Comparison of ENCODE assay signal across 27 cellular contexts in genomic region chr15:59380902-59381610, GRCh38. TPM values are rescaled to one million over a fixed set of nuclear protein-coding genes. Genes with fewer than 3 reads are reported as not detected.
DNase-seq lines count a peak whose midpoint lies in the region; ATAC-seq, FAIRE-seq and TF ChIP-seq lines count a peak whose summit lies in the region.
"Had no signal": no experiment of that assay in that cellular context is flagged by ENCODE, and none has a peak within 500 bp of the region (broad histone marks: within the 10 kb centered on the region; RNA-seq: fewer than 3 reads in every experiment).

No MANE protein-coding gene starts in this region.

- DNase-seq in A549 (ENCODE audit: low read depth in 1 of 2, low spot score in 1 of 2) (peak in 1 of 2 experiments; percentile 43), WTC11 (ENCODE audit: low spot score) (no peak), mesenchymal stem cell (peak; percentile 51), SIG-M5 treated with dmso at 0.1 percent for 504 hours (lab: John Stamatoyannopoulos, UW; ENCODE audit: unreplicated experiment) (no peak), upper lobe of left lung (no peak), Kasumi-1 (lab: John Stamatoyannopoulos, UW) (no peak), NCI-H524 treated with DMSO at 0.1 percent for 48 hours (lab: John Stamatoyannopoulos, UW) (no peak)
- DNase-seq: activated CD4-positive, alpha-beta T cell treated with anti-CD3 and anti-CD28 coated beads, Interleukin-2, amount 50 U/mL, for 4 hours; activated naive CD4-positive, alpha-beta T cell treated with anti-CD3 and anti-CD28 coated beads, Interleukin-2, amount 10 ng/mL, durations not matched to agents 7 days and 5 days; amniotic stem cell; brain microvascular endothelial cell; CD4-positive, CD25-positive, alpha-beta regulatory T cell; heart left ventricle; Karpas-422; mammary epithelial cell; NCI-H510A; SHP77; stimulated activated CD4-positive, alpha-beta T cell treated with anti-CD3 and anti-CD28 coated beads, Interleukin-15, amount 100 ng/mL, for 24 hours; stimulated activated naive B cell treated with anti-CD40 and anti-IgM and Interleukin-4, amounts not matched to agents 10 μg/mL and 1 μg/mL and 100 μg/mL, for 72 hours; T-cell had no signal

- H2BK120ac ChIP-seq in mesenchymal stem cell (ENCODE audit: low read depth, low read length): no peak overlapping the region

- no peak overlapping the region for H3K4me3 ChIP-seq in A549
- H3K4me3 ChIP-seq in HEK293 (ENCODE audit: low read depth, low read length): no peak overlapping the region
- H3K4me3 ChIP-seq in mesenchymal stem cell (ENCODE audit: insufficient read depth in 1 of 2, low read depth in 1 of 2, low read length in 2 of 2): no peak overlapping the region
- H3K4me3 ChIP-seq in upper lobe of left lung: no peak overlapping the region
- H3K4me3 ChIP-seq: heart left ventricle, prostate gland, vagina had no signal

- POLR2A ChIA-PET in A549 (lab: Yijun Ruan, JAX): interaction anchor here (1.2 kb wide), 1 partner anchor 8 kb away, joined by 3 read pairs; the partner anchor contains the start of gene MYO1E
- POLR2A ChIA-PET in HEK293 (lab: Yijun Ruan, JAX): no interaction called here
- POLR2A ChIA-PET in WTC11 (lab: Charles Lee): interaction anchor here (0.8 to 1.4 kb wide), 2 partner anchors 8 to 93 kb away, joined by 3 to 4 read pairs; partner anchors contain the start of gene MYO1E

- peak overlapping the region; percentile 71; the same call in 1 of the 2 replicates for H3K27ac Mint-ChIP-seq in WTC11
- H3K27ac Mint-ChIP-seq: activated naive CD4-positive, alpha-beta T cell treated with anti-CD3 and anti-CD28 coated beads, Interleukin-2, amount 10 ng/mL, durations not matched to agents 7 days and 5 days; CD4-positive, CD25-positive, alpha-beta regulatory T cell; stimulated activated naive B cell treated with anti-CD40 and anti-IgM and Interleukin-4, amounts not matched to agents 10 μg/mL and 1 μg/mL and 100 μg/mL, for 72 hours; T-cell had no signal

- ATAC-seq in A549: peak; percentile 30 to 37; a peak in 4 of 6 replicates
- no peak for ATAC-seq in WTC11
- ATAC-seq in upper lobe of left lung (ENCODE audit: low FRiP score in 2 of 2): no peak
- ATAC-seq: heart left ventricle; stimulated activated naive B cell treated with anti-CD40 and anti-IgM and Interleukin-4, amounts not matched to agents 10 μg/mL and 1 μg/mL and 100 μg/mL, for 72 hours; T-cell had no signal

- H3K4me1 ChIP-seq in A549: peaks cover 35% of the 10 kb centered on the region
- no peaks in the 10 kb centered on the region for H3K4me1 ChIP-seq in HEK293 (ENCODE audit: control insufficient read depth, insufficient read depth, low read length)
- H3K4me1 ChIP-seq in mesenchymal stem cell (ENCODE audit: control insufficient read depth, insufficient read depth, low read depth, low read length): peaks cover 3% of the 10 kb centered on the region
- no peaks in the 10 kb centered on the region for H3K4me1 ChIP-seq in upper lobe of left lung
- H3K4me1 ChIP-seq: prostate gland, vagina had no signal

- TF ChIP-seq EP300 in A549 (IDR thresholded peaks at IDR 0.05) (no peak), upper lobe of left lung (IDR thresholded peaks at IDR 0.05) (no peak)

- no peak overlapping the region for H3K4ac ChIP-seq in mesenchymal stem cell (ENCODE audit: low read depth in 1 of 2, low read length in 2 of 2)

- H3K9ac ChIP-seq in mesenchymal stem cell (ENCODE audit: low read length): no peak overlapping the region

- no peaks in the 10 kb centered on the region; the same call in 1 of the 2 replicates for H3K27me3 Mint-ChIP-seq in WTC11 (ENCODE audit: low read depth)
- H3K27me3 Mint-ChIP-seq: stimulated activated naive B cell treated with anti-CD40 and anti-IgM and Interleukin-4, amounts not matched to agents 10 μg/mL and 1 μg/mL and 100 μg/mL, for 72 hours had no signal

- peak overlapping the region in 1 of 2 experiments; percentile 28 for H3K14ac ChIP-seq in mesenchymal stem cell (ENCODE audit: low read length in 2 of 2)

- no peaks in the 10 kb centered on the region for H3K9me3 Mint-ChIP-seq in WTC11
- H3K9me3 Mint-ChIP-seq: activated naive CD4-positive, alpha-beta T cell treated with anti-CD3 and anti-CD28 coated beads, Interleukin-2, amount 10 ng/mL, durations not matched to agents 7 days and 5 days; CD4-positive, CD25-positive, alpha-beta regulatory T cell; stimulated activated naive B cell treated with anti-CD40 and anti-IgM and Interleukin-4, amounts not matched to agents 10 μg/mL and 1 μg/mL and 100 μg/mL, for 72 hours; T-cell had no signal

- H2BK15ac ChIP-seq in mesenchymal stem cell (ENCODE audit: low read depth, poor library complexity, severe bottlenecking): no peak overlapping the region

- H3K4me3 Mint-ChIP-seq in WTC11: no peak overlapping the region
- H3K4me3 Mint-ChIP-seq: activated naive CD4-positive, alpha-beta T cell treated with anti-CD3 and anti-CD28 coated beads, Interleukin-2, amount 10 ng/mL, durations not matched to agents 7 days and 5 days; CD4-positive, CD25-positive, alpha-beta regulatory T cell; stimulated activated naive B cell treated with anti-CD40 and anti-IgM and Interleukin-4, amounts not matched to agents 10 μg/mL and 1 μg/mL and 100 μg/mL, for 72 hours; T-cell had no signal

- no peak overlapping the region for H2BK5ac ChIP-seq in mesenchymal stem cell (ENCODE audit: low read depth, low read length, poor library complexity, severe bottlenecking)

- 31% methylated on average over 7 of the region's 7 CpGs for WGBS in A549 (ENCODE audit: missing lambda C conversion rate)
- WGBS in mesenchymal stem cell: 31% methylated on average over 6 of the region's 7 CpGs
- 66 to 70% methylated on average over 7 of the region's 7 CpGs for WGBS in upper lobe of left lung, 2 donors

- TF ChIP-seq RAD21 in A549 (conservative IDR thresholded peaks at IDR 0.05 in 1 of 2, IDR thresholded peaks at IDR 0.05 in 1 of 2): no peak

- H2AK5ac ChIP-seq in mesenchymal stem cell (ENCODE audit: low read length, severe bottlenecking): no peak overlapping the region

- no peaks in the 10 kb centered on the region for H3K9me3 ChIP-seq in A549
- H3K9me3 ChIP-seq in HEK293 (ENCODE audit: control insufficient read depth, insufficient read depth, low read depth, low read length): no peaks in the 10 kb centered on the region
- no peaks in the 10 kb centered on the region for H3K9me3 ChIP-seq in mesenchymal stem cell (ENCODE audit: control insufficient read depth, low read length)
- no peaks in the 10 kb centered on the region for H3K9me3 ChIP-seq in upper lobe of left lung
- H3K9me3 ChIP-seq: heart left ventricle, neutrophil, prostate gland, vagina had no signal

- H4K91ac ChIP-seq in mesenchymal stem cell (ENCODE audit: low read length): no peak overlapping the region

- TF ChIP-seq CTCF in A549 (IDR thresholded peaks at IDR 0.05) (no peak), HEK293 (tag by site-specific recombination; IDR thresholded peaks at IDR 0.05) (no peak), WTC11 (IDR thresholded peaks at IDR 0.05) (no peak), upper lobe of left lung (IDR thresholded peaks at IDR 0.05) (no peak)

- H2AFZ ChIP-seq in mesenchymal stem cell (ENCODE audit: low read depth, low read length): peak overlapping the region; percentile 42

- H3K36me3 ChIP-seq in HEK293 (ENCODE audit: control insufficient read depth in 2 of 2, insufficient read depth in 1 of 2, low read length in 2 of 2) (no peaks in the 10 kb centered on the region), mesenchymal stem cell (ENCODE audit: control insufficient read depth in 1 of 2, insufficient read depth in 2 of 2, low read depth in 1 of 2, low read length in 2 of 2) (peaks cover 0 to 7% of the 10 kb centered on the region in 2 experiments), upper lobe of left lung (no peaks in the 10 kb centered on the region)
- H3K36me3 ChIP-seq: brain microvascular endothelial cell, neutrophil, prostate gland, vagina had no signal

- H3K4me1 Mint-ChIP-seq in WTC11: no peaks in the 10 kb centered on the region

- H3K4me2 ChIP-seq in A549 (peak overlapping the region; percentile 33), mesenchymal stem cell (ENCODE audit: low read length, poor library complexity, severe bottlenecking) (no peak overlapping the region)

- H3K27me3 ChIP-seq in mesenchymal stem cell (ENCODE audit: control insufficient read depth in 1 of 2, insufficient read depth in 1 of 2, low read length in 2 of 2) (no peaks in the 10 kb centered on the region), upper lobe of left lung (no peaks in the 10 kb centered on the region)
- H3K27me3 ChIP-seq: brain microvascular endothelial cell, heart left ventricle, vagina had no signal

- no peaks in the 10 kb centered on the region for H3K79me1 ChIP-seq in mesenchymal stem cell (replicated peaks; ENCODE audit: low read length, poor library complexity, severe bottlenecking)

- TF ChIP-seq POLR2A in A549 (IDR thresholded peaks at IDR 0.05; ENCODE audit: low read length): no peak
- no peak for TF ChIP-seq POLR2A in upper lobe of left lung (IDR thresholded peaks at IDR 0.05)

- peak overlapping the region; percentile 19 for H4K8ac ChIP-seq in mesenchymal stem cell (ENCODE audit: low read length)

- CTCF ChIA-PET in A549 (lab: Yijun Ruan, JAX) (interaction anchor here (0.7 to 1.5 kb wide), 5 partner anchors 19 to 133 kb away, joined by 3 to 4 read pairs (median 3); no protein-coding TSS in a partner anchor), HEK293 (lab: Yijun Ruan, JAX) (no interaction called here), WTC11 (lab: Charles Lee) (interaction anchor here (0.7 to 1.3 kb wide), 2 partner anchors 8 to 134 kb away, joined by 4 read pairs; partner anchors contain the start of gene MYO1E)

- H3K36me3 Mint-ChIP-seq in WTC11: no peaks in the 10 kb centered on the region
- H3K36me3 Mint-ChIP-seq: CD4-positive, CD25-positive, alpha-beta regulatory T cell; T-cell had no signal

- H3K18ac ChIP-seq in mesenchymal stem cell (ENCODE audit: low read depth in 1 of 2, low read length in 2 of 2): peak overlapping the region in 1 of 2 experiments; percentile 48

- peak overlapping the region in 1 of 2 experiments; percentile 25 for H2BK12ac ChIP-seq in mesenchymal stem cell (ENCODE audit: low read length in 2 of 2)

- H3K27ac ChIP-seq in A549: peak overlapping the region; percentile 12 to 55; a peak in 3 of 6 replicates
- H3K27ac ChIP-seq in HEK293 (ENCODE audit: extremely low read depth, low read depth, low read length): no peak overlapping the region
- H3K27ac ChIP-seq in mesenchymal stem cell (ENCODE audit: low read length, poor library complexity, severe bottlenecking): no peak overlapping the region
- H3K27ac ChIP-seq in upper lobe of left lung: no peak overlapping the region
- H3K27ac ChIP-seq: 22Rv1, brain microvascular endothelial cell, epithelial cell of prostate, heart left ventricle, neutrophil, prostate gland, vagina had no signal

- no peak overlapping the region for H3K23ac ChIP-seq in mesenchymal stem cell (ENCODE audit: low read length in 2 of 2)

- FAIRE-seq in A549 (lab: Jason Lieb, UNC): no peak
- FAIRE-seq: G401.6 had no signal

RNA-seq across cellular contexts. Expression of gene MYO1E, which starts 8.4 kb away (rescaled TPM):
- 451 and 497 TPM in 2 replicates for polyA plus RNA-seq in A549 (2011; rRNA removed)
- polyA plus RNA-seq in A549 (2012; cell fraction: cytosol; rRNA removed): 76.7 and 101 TPM in 2 replicates
- 251 and 264 TPM in 2 replicates for polyA plus RNA-seq in A549 (2012; cell fraction: nucleus; rRNA removed)
- 168 to 202 TPM (median 181 TPM) in 3 replicates for polyA plus RNA-seq in A549 (2017; fragmentation: RNase III; extraction: RNeasy Plus Mini Kit Qiagen cat#74134 plus additional on column Dnase treatment)
- 285 and 317 TPM in 2 replicates for polyA minus RNA-seq in A549 (2011; rRNA and poly(A)+ RNA removed)
- 83.6 to 104 TPM (median 99.9 TPM) in 3 replicates for total RNA-seq in WTC11 (2021)
- 86.7 TPM for polyA plus RNA-seq in mesenchymal stem cell (2013, experiment 1 of 2)
- polyA plus RNA-seq in mesenchymal stem cell (2013, experiment 2 of 2): 85.0 TPM
- total RNA-seq in upper lobe of left lung: 100 to 1,000 TPM in 2 of 6 donors, 10 to 100 TPM in 4; 39.7 to 161 (median 71.9) TPM

RNA-seq across cellular contexts. Expression of gene FAM81A, which starts 56.9 kb away (rescaled TPM):
- polyA plus RNA-seq in A549 (2011; rRNA removed) (12.4 and 13.1 TPM in 2 replicates), A549 (2017; fragmentation: RNase III; extraction: RNeasy Plus Mini Kit Qiagen cat#74134 plus additional on column Dnase treatment) (11.5 to 15.1 TPM (median 12.7 TPM) in 3 replicates)
- 9.6 and 10.4 TPM in 2 replicates for polyA plus RNA-seq in A549 (2012; cell fraction: cytosol; rRNA removed)
- 3.5 and 5.3 TPM in 2 replicates for polyA plus RNA-seq in A549 (2012; cell fraction: nucleus; rRNA removed)
- polyA minus RNA-seq in A549 (2011; rRNA and poly(A)+ RNA removed): 4.9 and 7.7 TPM in 2 replicates
- total RNA-seq in WTC11 (2021) (2.0 to 2.4 TPM (median 2.1 TPM) in 3 replicates), upper lobe of left lung (10 to 100 TPM in 1 of 6 donors, 1 to 10 TPM in 1, under 1 TPM in 3, not detected in 1; 0.11 to 10.8 (median 0.80) TPM)
- 0.94 TPM for polyA plus RNA-seq in mesenchymal stem cell (2013, experiment 1 of 2)
- 1.0 TPM for polyA plus RNA-seq in mesenchymal stem cell (2013, experiment 2 of 2)
- total RNA-seq: CD4-positive, CD25-positive, alpha-beta regulatory T cell had no signal
- polyA plus RNA-seq: CD4-positive, CD25-positive, alpha-beta regulatory T cell had no signal

Comparison
In these comparisons a context has a peak if more than half of its experiments do, and no peak if none do; other contexts are left out.
1. ATAC-seq: peak in A549 (2 of 2); none in WTC11 (single experiment) and upper lobe of left lung (0 of 2).
2. H3K27ac ChIP-seq: peak in A549 (2 of 2); none in HEK293 (single experiment), mesenchymal stem cell (single experiment) and upper lobe of left lung (0 of 4).